In the genomic region with DNA sequence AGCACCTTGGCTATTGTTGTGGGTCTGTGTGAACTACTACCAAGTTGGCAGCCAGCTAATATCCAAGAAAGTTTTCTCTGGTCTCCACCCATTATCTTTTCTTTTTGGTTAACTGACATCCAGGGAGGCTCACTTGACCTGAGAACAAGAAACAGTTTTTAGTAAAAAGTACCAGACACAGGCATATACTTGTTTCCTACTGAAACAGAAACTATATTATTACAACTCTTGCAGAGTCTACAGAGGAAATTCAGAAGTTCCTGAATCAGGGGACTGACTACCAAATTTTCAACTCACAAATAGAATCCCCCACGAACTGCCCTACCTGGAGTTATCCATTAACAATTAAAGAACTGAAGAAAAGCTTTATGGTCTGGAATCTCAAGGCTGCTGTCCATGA, we compare ENCODE assay signal across 17 cellular contexts.
DNase-seq lines count a peak whose midpoint lies in the region; ATAC-seq and TF ChIP-seq lines count a peak whose summit lies in the region.
"Had no signal": no experiment of that assay in that cellular context is flagged by ENCODE, and none has a peak within 500 bp of the region (broad histone marks: within the 10 kb centered on the region; RNA-seq: fewer than 3 reads in every experiment).

No MANE protein-coding gene starts in this region.

- H3K27ac Mint-ChIP-seq in stimulated activated naive B cell treated with anti-CD40 and anti-IgM and Interleukin-4, amounts not matched to agents 10 μg/mL and 1 μg/mL and 100 μg/mL, for 72 hours = no peak overlapping the region
- H3K27ac Mint-ChIP-seq in CD4-positive, alpha-beta T cell = no peak overlapping the region
- H3K27ac Mint-ChIP-seq: activated T-cell treated with anti-CD3 and anti-CD28 coated beads, Interleukin-2, amount 50 U/mL, for 24 hours; effector memory CD8-positive, alpha-beta T cell; natural killer cell had no signal

- DNase-seq in NCI-H524 treated with DMSO at 0.1 percent for 48 hours (lab: John Stamatoyannopoulos, UW) = no peak
- no peak for DNase-seq in activated CD4-positive, CD25-positive, alpha-beta regulatory T cell treated with anti-CD3 and anti-CD28 coated beads, Interleukin-2, amount 50 U/mL, for 72 hours
- DNase-seq in stimulated activated naive B cell treated with anti-CD40 and anti-IgM and Interleukin-4, amounts not matched to agents 10 μg/mL and 1 μg/mL and 100 μg/mL, for 72 hours = no peak
- no peak for DNase-seq in CD4-positive, alpha-beta T cell
- DNase-seq: activated T-cell treated with anti-CD3 and anti-CD28 coated beads, Interleukin-2, amount 50 U/mL, for 24 hours; effector memory CD8-positive, alpha-beta T cell; kidney glomerular epithelial cell; natural killer cell; NCI-H446; Right ventricle myocardium superior; upper lobe of right lung had no signal

- no peaks in the 10 kb centered on the region for H3K27me3 Mint-ChIP-seq in stimulated activated naive B cell treated with anti-CD40 and anti-IgM and Interleukin-4, amounts not matched to agents 10 μg/mL and 1 μg/mL and 100 μg/mL, for 72 hours
- H3K27me3 Mint-ChIP-seq in CD4-positive, alpha-beta T cell = no peaks in the 10 kb centered on the region
- H3K27me3 Mint-ChIP-seq: activated T-cell treated with anti-CD3 and anti-CD28 coated beads, Interleukin-2, amount 50 U/mL, for 24 hours; effector memory CD8-positive, alpha-beta T cell had no signal

- TF ChIP-seq CTCF in CD4-positive, alpha-beta T cell (IDR thresholded peaks at IDR 0.05) = no peak

- H3K9me3 ChIP-seq in CD4-positive, alpha-beta T cell (ENCODE audit: control insufficient read depth, low read length) = no peaks in the 10 kb centered on the region
- H3K9me3 ChIP-seq: upper lobe of right lung had no signal

- intact Hi-C loops in CD4-positive, alpha-beta T cell (cut with DNase I, micrococcal nuclease) = no loop called here

- H3K4me3 Mint-ChIP-seq in stimulated activated naive B cell treated with anti-CD40 and anti-IgM and Interleukin-4, amounts not matched to agents 10 μg/mL and 1 μg/mL and 100 μg/mL, for 72 hours = no peak overlapping the region
- no peak overlapping the region for H3K4me3 Mint-ChIP-seq in CD4-positive, alpha-beta T cell
- H3K4me3 Mint-ChIP-seq: activated T-cell treated with anti-CD3 and anti-CD28 coated beads, Interleukin-2, amount 50 U/mL, for 24 hours; effector memory CD8-positive, alpha-beta T cell; natural killer cell had no signal

- H3K27ac ChIP-seq in CD4-positive, alpha-beta T cell (ENCODE audit: low read depth, low read length) = no peak overlapping the region
- H3K27ac ChIP-seq: C4-2B, upper lobe of right lung had no signal

- no peaks in the 10 kb centered on the region for H3K27me3 ChIP-seq in CD4-positive, alpha-beta T cell (ENCODE audit: control insufficient read depth, insufficient read depth, low read length)
- H3K27me3 ChIP-seq: upper lobe of right lung had no signal

- no peaks in the 10 kb centered on the region for H3K9me3 Mint-ChIP-seq in stimulated activated naive B cell treated with anti-CD40 and anti-IgM and Interleukin-4, amounts not matched to agents 10 μg/mL and 1 μg/mL and 100 μg/mL, for 72 hours
- H3K9me3 Mint-ChIP-seq in CD4-positive, alpha-beta T cell = peaks cover 8% of the 10 kb centered on the region

- ATAC-seq in GM18858 (IDR thresholded peaks at IDR 0.05; ENCODE audit: unreplicated experiment) (peak; percentile 92), GM21423 (IDR thresholded peaks at IDR 0.05; ENCODE audit: unreplicated experiment) (peak; percentile 88), HG02973 (IDR thresholded peaks at IDR 0.05; ENCODE audit: unreplicated experiment) (peak; percentile 86), HG03565 (IDR thresholded peaks at IDR 0.05; ENCODE audit: unreplicated experiment) (peak; percentile 87)
- ATAC-seq in stimulated activated naive B cell treated with anti-CD40 and anti-IgM and Interleukin-4, amounts not matched to agents 10 μg/mL and 1 μg/mL and 100 μg/mL, for 72 hours (replicated peaks) = no peak
- no peak for ATAC-seq in CD4-positive, alpha-beta T cell (ENCODE audit: poor library complexity)
- ATAC-seq: effector memory CD8-positive, alpha-beta T cell; natural killer cell; sciatic nerve; upper lobe of right lung had no signal

- CTCF ChIA-PET in CD4-positive, alpha-beta T cell (lab: Charles Lee) = no interaction called here

- POLR2A ChIA-PET in CD4-positive, alpha-beta T cell (lab: Charles Lee) = no interaction called here

- H3K4me1 Mint-ChIP-seq in stimulated activated naive B cell treated with anti-CD40 and anti-IgM and Interleukin-4, amounts not matched to agents 10 μg/mL and 1 μg/mL and 100 μg/mL, for 72 hours = no peaks in the 10 kb centered on the region
- H3K4me1 Mint-ChIP-seq in CD4-positive, alpha-beta T cell (ENCODE audit: low read depth) = no peaks in the 10 kb centered on the region
- H3K4me1 Mint-ChIP-seq: natural killer cell had no signal

- H3K36me3 Mint-ChIP-seq in stimulated activated naive B cell treated with anti-CD40 and anti-IgM and Interleukin-4, amounts not matched to agents 10 μg/mL and 1 μg/mL and 100 μg/mL, for 72 hours = no peaks in the 10 kb centered on the region
- no peaks in the 10 kb centered on the region for H3K36me3 Mint-ChIP-seq in CD4-positive, alpha-beta T cell (ENCODE audit: low read depth)
- H3K36me3 Mint-ChIP-seq: natural killer cell had no signal

Comparison
In these comparisons a context has a peak if more than half of its experiments do, and no peak if none do; other contexts are left out.
1. ATAC-seq: peak in GM18858 (single experiment), GM21423 (single experiment), HG02973 (single experiment) and HG03565 (single experiment); none in stimulated activated naive B cell treated with anti-CD40 and anti-IgM and Interleukin-4, amounts not matched to agents 10 μg/mL and 1 μg/mL and 100 μg/mL, for 72 hours (0 of 2) and CD4-positive, alpha-beta T cell (single experiment).